ENCODE assay signal across 28 cellular contexts in genomic region chr6:46302176-46302575, GRCh38.
"Had no signal": no experiment of that assay in that cellular context is flagged by ENCODE, and none has a peak within 500 bp of the region (broad histone marks: within the 10 kb centered on the region; RNA-seq: fewer than 3 reads in every experiment).

No MANE protein-coding gene starts in this region.

- H3K36me3 ChIP-seq: adrenal gland, colonic mucosa, esophagus squamous epithelium had no signal

- H3K4me3 ChIP-seq: adrenal gland, body of pancreas, colonic mucosa, esophagus squamous epithelium had no signal

- FAIRE-seq: endometrium, endothelial cell of umbilical vein had no signal

- ATAC-seq: activated CD4-positive, alpha-beta T cell treated with anti-CD3 and anti-CD28 coated beads for 36 hours; activated CD8-positive, alpha-beta memory T cell treated with anti-CD3 and anti-CD28 coated beads, Interleukin-2, amount 10 ng/mL, durations not matched to agents 7 days and 5 days; activated CD8-positive, alpha-beta T cell treated with anti-CD3 and anti-CD28 coated beads, Interleukin-2, amount 10 ng/mL, durations not matched to agents 7 days and 5 days; activated naive CD8-positive, alpha-beta T cell treated with anti-CD3 and anti-CD28 coated beads, Interleukin-2, amount 50 U/mL, for 24 hours; body of pancreas had no signal

- H3K4me1 ChIP-seq: adrenal gland, colonic mucosa, esophagus squamous epithelium had no signal

- H3K27me3 ChIP-seq: adrenal gland, body of pancreas, colonic mucosa, esophagus squamous epithelium had no signal

- DNase-seq: activated CD4-positive, alpha-beta memory T cell treated with anti-CD3 and anti-CD28 coated beads for 36 hours; activated CD4-positive, alpha-beta T cell treated with anti-CD3 and anti-CD28 coated beads for 36 hours; activated CD4-positive, alpha-beta T cell treated with anti-CD3 and anti-CD28 coated beads, Interleukin-2, amount 10 ng/mL, durations not matched to agents 24 days and 14 days; activated CD4-positive, CD25-positive, alpha-beta regulatory T cell; activated CD4-positive, CD25-positive, alpha-beta regulatory T cell treated with anti-CD3 and anti-CD28 coated beads, Interleukin-2, amount 50 U/mL, for 72 hours; activated CD8-positive, alpha-beta memory T cell treated with anti-CD3 and anti-CD28 coated beads, Interleukin-2, amount 10 ng/mL, durations not matched to agents 7 days and 5 days; activated CD8-positive, alpha-beta memory T cell treated with anti-CD3 and anti-CD28 coated beads, Interleukin-2, amount 50 U/mL, for 4 hours; activated CD8-positive, alpha-beta T cell treated with anti-CD3 and anti-CD28 coated beads, Interleukin-2, amount 10 ng/mL, durations not matched to agents 7 days and 5 days; activated effector memory CD4-positive, alpha-beta T cell treated with anti-CD3 and anti-CD28 coated beads, Interleukin-2, amount 50 U/mL, for 16 hours; activated naive CD4-positive, alpha-beta T cell treated with anti-CD3 and anti-CD28 coated beads for 36 hours; activated naive CD8-positive, alpha-beta T cell treated with anti-CD3 and anti-CD28 coated beads for 36 hours; activated naive CD8-positive, alpha-beta T cell treated with anti-CD3 and anti-CD28 coated beads, Interleukin-2, amount 50 U/mL, for 24 hours; activated T-cell treated with anti-CD3 and anti-CD28 coated beads, Interleukin-2, amount 50 U/mL, for 1 hour; activated T-cell treated with anti-CD3 and anti-CD28 coated beads, Interleukin-2, amount 50 U/mL, for 48 hours; adrenal gland; amygdala; aorta; body of pancreas; central memory CD4-positive, alpha-beta T cell; cerebellar nuclear complex; colonic mucosa; effector CD8-positive, alpha-beta T cell; esophagus squamous epithelium; foreskin melanocyte; T-helper 2 cell had no signal

- H3K27ac ChIP-seq: adrenal gland, body of pancreas, colonic mucosa, epithelial cell of prostate, esophagus squamous epithelium had no signal

- H3K9me3 ChIP-seq: adrenal gland, body of pancreas, colonic mucosa, esophagus squamous epithelium had no signal
